13 cellular contexts compared by ENCODE assay signal in the genomic region with DNA sequence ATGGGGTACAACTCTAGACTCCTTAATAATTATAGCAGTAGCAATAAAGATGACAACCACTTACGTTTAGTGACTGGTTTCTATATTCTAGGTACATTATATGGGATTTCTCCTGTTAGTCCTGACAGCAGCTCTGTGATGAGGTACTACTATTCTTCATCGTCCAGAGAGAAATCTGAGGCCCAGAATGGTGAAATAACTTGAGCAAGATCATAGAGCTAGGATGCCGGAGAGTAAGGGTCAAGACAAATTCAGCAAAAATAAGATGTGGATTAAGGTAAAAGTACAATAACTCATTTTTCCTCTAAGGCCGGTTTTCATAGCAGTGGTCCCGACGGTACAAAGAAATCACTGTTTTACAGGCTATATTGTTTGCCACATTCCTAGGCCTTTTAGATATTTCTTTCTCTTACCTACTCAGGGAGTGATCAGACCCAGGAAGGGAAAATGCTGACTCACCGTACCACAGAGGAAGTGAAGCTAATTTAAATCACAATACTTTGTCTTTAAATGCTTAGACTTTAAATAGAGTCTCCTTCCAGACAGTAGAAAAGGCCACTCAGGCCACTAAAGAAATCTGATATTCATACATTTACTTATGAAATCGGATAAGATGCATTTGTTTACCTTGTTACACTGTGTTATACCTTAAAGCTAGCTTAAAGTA.
A peak's percentile ranks its signal among the peaks of the same experiment; 100 is the strongest.
DNase-seq lines count a peak whose midpoint lies in the region; ATAC-seq and TF ChIP-seq lines count a peak whose summit lies in the region.
"Had no signal": no experiment of that assay in that cellular context is flagged by ENCODE, and none has a peak within 500 bp of the region (broad histone marks: within the 10 kb centered on the region; RNA-seq: fewer than 3 reads in every experiment).

No MANE protein-coding gene starts in this region.

- no peaks in the 10 kb centered on the region for H3K27me3 Mint-ChIP-seq in Calu3 (ENCODE audit: unreplicated experiment)
- no peaks in the 10 kb centered on the region for H3K27me3 Mint-ChIP-seq in stimulated activated naive B cell treated with anti-CD40 and anti-IgM and Interleukin-4, amounts not matched to agents 10 μg/mL and 1 μg/mL and 100 μg/mL, for 72 hours
- H3K27me3 Mint-ChIP-seq: activated CD8-positive, alpha-beta T cell treated with anti-CD3 and anti-CD28 coated beads for 36 hours; activated naive CD8-positive, alpha-beta T cell treated with anti-CD3 and anti-CD28 coated beads, Interleukin-2, amount 10 ng/mL, durations not matched to agents 7 days and 5 days; IgD-negative memory B cell had no signal

- H3K27ac ChIP-seq in RWPE2 (ENCODE audit: poor library complexity, severe bottlenecking) (no peak overlapping the region), stomach (no peak overlapping the region)
- H3K27ac ChIP-seq: sigmoid colon, thyroid gland had no signal

- H3K27ac Mint-ChIP-seq in Calu3 (ENCODE audit: unreplicated experiment) = peak overlapping the region; percentile 84
- no peak overlapping the region for H3K27ac Mint-ChIP-seq in stimulated activated naive B cell treated with anti-CD40 and anti-IgM and Interleukin-4, amounts not matched to agents 10 μg/mL and 1 μg/mL and 100 μg/mL, for 72 hours
- H3K27ac Mint-ChIP-seq: activated CD8-positive, alpha-beta T cell treated with anti-CD3 and anti-CD28 coated beads for 36 hours; activated naive CD8-positive, alpha-beta T cell treated with anti-CD3 and anti-CD28 coated beads, Interleukin-2, amount 10 ng/mL, durations not matched to agents 7 days and 5 days; IgD-negative memory B cell had no signal

- H3K36me3 ChIP-seq in RWPE2 (ENCODE audit: low read depth) (no peaks in the 10 kb centered on the region), stomach (no peaks in the 10 kb centered on the region)
- H3K36me3 ChIP-seq: sigmoid colon, thyroid gland had no signal

- intact Hi-C loops in Calu3 (cut with micrococcal nuclease; ENCODE audit: unreplicated experiment) (no loop called here), stomach (cut with DNase I; ENCODE audit: low total_unique reads) (no loop called here)

- H3K9me3 Mint-ChIP-seq in Calu3 (ENCODE audit: low read depth, unreplicated experiment) = no peaks in the 10 kb centered on the region
- peaks cover 4% of the 10 kb centered on the region in 2 donors for H3K9me3 Mint-ChIP-seq in stimulated activated naive B cell treated with anti-CD40 and anti-IgM and Interleukin-4, amounts not matched to agents 10 μg/mL and 1 μg/mL and 100 μg/mL, for 72 hours
- H3K9me3 Mint-ChIP-seq: activated naive CD8-positive, alpha-beta T cell treated with anti-CD3 and anti-CD28 coated beads, Interleukin-2, amount 10 ng/mL, durations not matched to agents 7 days and 5 days had no signal

- peaks cover 4% of the 10 kb centered on the region for H3K4me1 ChIP-seq in RWPE2 (ENCODE audit: insufficient read depth, poor library complexity, severe bottlenecking)
- H3K4me1 ChIP-seq in stomach = no peaks in the 10 kb centered on the region
- H3K4me1 ChIP-seq: sigmoid colon, thyroid gland had no signal

- no peak for TF ChIP-seq EP300 in stomach (IDR thresholded peaks at IDR 0.05)

- 74 to 83% (median 77%) methylated on average over 8 of the region's 8 CpGs for WGBS in stomach, 5 donors

- H3K27me3 ChIP-seq in RWPE2 (ENCODE audit: insufficient read depth, poor library complexity, severe bottlenecking) = no peaks in the 10 kb centered on the region
- H3K27me3 ChIP-seq in stomach = no peaks in the 10 kb centered on the region
- H3K27me3 ChIP-seq: sigmoid colon, thyroid gland had no signal

- ATAC-seq in RWPE2 (ENCODE audit: low read depth) = peak; percentile 60
- no peak for ATAC-seq in stimulated activated naive B cell treated with anti-CD40 and anti-IgM and Interleukin-4, amounts not matched to agents 10 μg/mL and 1 μg/mL and 100 μg/mL, for 72 hours (replicated peaks)
- no peak for ATAC-seq in GM18873 (IDR thresholded peaks at IDR 0.05; ENCODE audit: low FRiP score, unreplicated experiment)
- ATAC-seq: activated CD8-positive, alpha-beta T cell treated with anti-CD3 and anti-CD28 coated beads for 36 hours had no signal

- H3K9me3 ChIP-seq in RWPE2 (ENCODE audit: severe bottlenecking) = no peaks in the 10 kb centered on the region
- peaks cover 0 to 5% (median 0%) of the 10 kb centered on the region in 4 donors for H3K9me3 ChIP-seq in stomach
- H3K9me3 ChIP-seq: sigmoid colon, thyroid gland had no signal

- TF ChIP-seq CTCF in Calu3 (IDR thresholded peaks at IDR 0.05; ENCODE audit: unreplicated experiment) (no peak), RWPE2 (IDR thresholded peaks at IDR 0.05; ENCODE audit: poor library complexity, severe bottlenecking) (no peak), stomach (IDR thresholded peaks at IDR 0.05) (no peak)

- no TSS peak for BruUV-seq in Calu3 (replicated peaks; lab: Mats Ljungman, UMichigan)

- no peaks in the 10 kb centered on the region for H3K36me3 Mint-ChIP-seq in Calu3 (ENCODE audit: insufficient read depth, unreplicated experiment)
- H3K36me3 Mint-ChIP-seq in stimulated activated naive B cell treated with anti-CD40 and anti-IgM and Interleukin-4, amounts not matched to agents 10 μg/mL and 1 μg/mL and 100 μg/mL, for 72 hours = no peaks in the 10 kb centered on the region
- H3K36me3 Mint-ChIP-seq: activated naive CD8-positive, alpha-beta T cell treated with anti-CD3 and anti-CD28 coated beads, Interleukin-2, amount 10 ng/mL, durations not matched to agents 7 days and 5 days; IgD-negative memory B cell had no signal

- H3K4me3 Mint-ChIP-seq in Calu3 (ENCODE audit: low read depth, unreplicated experiment) = no peak overlapping the region
- H3K4me3 Mint-ChIP-seq in stimulated activated naive B cell treated with anti-CD40 and anti-IgM and Interleukin-4, amounts not matched to agents 10 μg/mL and 1 μg/mL and 100 μg/mL, for 72 hours = no peak overlapping the region
- H3K4me3 Mint-ChIP-seq: activated CD8-positive, alpha-beta T cell treated with anti-CD3 and anti-CD28 coated beads for 36 hours; activated naive CD8-positive, alpha-beta T cell treated with anti-CD3 and anti-CD28 coated beads, Interleukin-2, amount 10 ng/mL, durations not matched to agents 7 days and 5 days; IgD-negative memory B cell had no signal

- DNase-seq in Calu3 (peak; percentile 21), RWPE2 (ENCODE audit: low spot score) (no peak), iPS DF 4.7 (ENCODE audit: extremely low read depth, low spot score) (peak; percentile 81), NK-92 (lab: John Stamatoyannopoulos, UW; ENCODE audit: unreplicated experiment) (no peak), stomach (no peak)
- peak; percentile 5 for DNase-seq in Jurkat, Clone E6-1 (ENCODE audit: low read depth, low spot score)
- DNase-seq in stimulated activated naive B cell treated with anti-CD40 and anti-IgM and Interleukin-4, amounts not matched to agents 10 μg/mL and 1 μg/mL and 100 μg/mL, for 72 hours = no peak
- DNase-seq: activated CD8-positive, alpha-beta T cell treated with anti-CD3 and anti-CD28 coated beads for 36 hours; activated naive CD8-positive, alpha-beta T cell treated with anti-CD3 and anti-CD28 coated beads, Interleukin-2, amount 10 ng/mL, durations not matched to agents 7 days and 5 days; sigmoid colon; thyroid gland had no signal

- no peak for TF ChIP-seq POLR2A in stomach (IDR thresholded peaks at IDR 0.05)

- no peak overlapping the region for H3K4me3 ChIP-seq in Jurkat, Clone E6-1 (ENCODE audit: low read length)
- H3K4me3 ChIP-seq in RWPE2 (ENCODE audit: severe bottlenecking) = no peak overlapping the region
- H3K4me3 ChIP-seq in stomach = no peak overlapping the region
- H3K4me3 ChIP-seq: sigmoid colon, thyroid gland had no signal

- CTCF ChIA-PET in Calu3 (lab: Charles Lee) = interaction anchor here (0.6 to 1.0 kb wide), 2 partner anchors 50 to 1211 kb away, joined by 3 read pairs; no protein-coding TSS in a partner anchor

- no peaks in the 10 kb centered on the region for H3K4me1 Mint-ChIP-seq in Calu3 (ENCODE audit: low read depth, unreplicated experiment)
- no peaks in the 10 kb centered on the region for H3K4me1 Mint-ChIP-seq in stimulated activated naive B cell treated with anti-CD40 and anti-IgM and Interleukin-4, amounts not matched to agents 10 μg/mL and 1 μg/mL and 100 μg/mL, for 72 hours
- H3K4me1 Mint-ChIP-seq: activated naive CD8-positive, alpha-beta T cell treated with anti-CD3 and anti-CD28 coated beads, Interleukin-2, amount 10 ng/mL, durations not matched to agents 7 days and 5 days; IgD-negative memory B cell had no signal

Comparison
In these comparisons a context has a peak if more than half of its experiments do, and no peak if none do; other contexts are left out.
1. DNase-seq: peak in Calu3 (single experiment), Jurkat, Clone E6-1 (single experiment) and iPS DF 4.7 (single experiment); none in RWPE2 (single experiment), NK-92 (single experiment), stomach (single experiment) and stimulated activated naive B cell treated with anti-CD40 and anti-IgM and Interleukin-4, amounts not matched to agents 10 μg/mL and 1 μg/mL and 100 μg/mL, for 72 hours (single experiment).